Comparison of ENCODE assay signal across 7 cellular contexts in the genomic region with DNA sequence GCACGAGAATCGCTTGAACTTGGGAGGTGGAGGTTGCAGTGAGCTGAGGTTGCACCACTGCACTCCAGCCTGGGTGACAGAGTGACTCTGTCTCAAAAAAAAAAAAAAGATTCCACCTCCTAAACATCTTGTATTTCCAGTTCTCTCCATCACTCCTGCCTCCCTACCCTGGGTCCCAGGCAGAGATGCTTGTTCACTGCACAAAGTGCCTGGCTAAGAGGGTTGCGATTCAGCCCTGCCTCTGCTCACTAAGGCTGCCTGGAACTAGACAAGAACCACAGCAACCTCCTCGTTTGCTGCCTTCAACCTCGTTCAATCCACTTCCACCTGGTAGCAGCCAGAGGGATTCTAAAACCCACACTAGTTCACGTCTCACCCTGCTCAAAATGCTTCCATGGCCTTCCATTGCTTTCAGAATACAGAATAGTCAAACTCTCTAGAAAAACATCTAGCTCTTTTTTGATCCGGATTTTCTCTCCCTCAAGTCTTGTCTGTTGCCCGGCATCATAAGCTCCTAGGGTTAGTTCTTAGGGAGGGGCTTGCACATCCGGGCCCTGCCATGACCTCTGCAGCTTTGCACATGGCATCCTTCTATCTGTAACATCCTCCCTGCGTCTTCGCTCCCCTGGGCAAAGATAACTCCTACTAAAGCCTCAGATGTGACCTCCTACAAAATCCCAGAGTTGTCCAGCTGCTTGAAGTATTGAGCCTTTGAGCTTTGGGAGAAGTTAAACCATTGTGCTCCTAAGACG. TPM values are rescaled to one million over a fixed set of nuclear protein-coding genes. Genes with fewer than 3 reads are reported as not detected.
DNase-seq lines count a peak whose midpoint lies in the region; ATAC-seq and TF ChIP-seq lines count a peak whose summit lies in the region.

No MANE protein-coding gene starts in this region.

- TF ChIP-seq POLR2A in HCT116 (IDR thresholded peaks at IDR 0.05; ENCODE audit: borderline replicate concordance, extremely low read depth, insufficient read depth, insufficient read length): no peak

- H3K27me3 ChIP-seq in Caco-2 (replicated peaks; ENCODE audit: control insufficient read depth, insufficient read depth, low read length) (no peaks in the 10 kb centered on the region), HCT116 (ENCODE audit: insufficient read depth, low read length) (no peaks in the 10 kb centered on the region)
- H3K27me3 ChIP-seq in effector memory CD4-positive, alpha-beta T cell (replicated peaks; ENCODE audit: control insufficient read depth, insufficient read depth, low read length, poor library complexity, severe bottlenecking): no peaks in the 10 kb centered on the region

- no peaks in the 10 kb centered on the region for H3K36me3 ChIP-seq in Caco-2 (ENCODE audit: control insufficient read depth, insufficient read depth, low read length)
- peaks cover 14 to 32% of the 10 kb centered on the region in 2 experiments; a peak in 3 of 4 replicates for H3K36me3 ChIP-seq in HCT116 (ENCODE audit: control insufficient read depth in 1 of 2, insufficient read depth in 2 of 2, low read length in 2 of 2)
- H3K36me3 ChIP-seq in effector memory CD4-positive, alpha-beta T cell (ENCODE audit: control insufficient read depth, insufficient read depth, low read length): no peaks in the 10 kb centered on the region

- H3K9me2 ChIP-seq in HCT116 (ENCODE audit: insufficient read depth): no peaks in the 10 kb centered on the region

- peak overlapping the region; percentile 99 for H3K4me2 ChIP-seq in HCT116 (ENCODE audit: low read length)

- H3K4me3 ChIP-seq in Caco-2 (ENCODE audit: low read depth, low read length): peak overlapping the region; percentile 0; the same call in 1 of the 2 replicates
- peak overlapping the region; percentile 83 to 90 for H3K4me3 ChIP-seq in HCT116 (replicated peaks in 1 of 2; ENCODE audit: low read depth in 1 of 2, low read length in 2 of 2)
- H3K4me3 ChIP-seq in effector memory CD4-positive, alpha-beta T cell (ENCODE audit: insufficient read depth, low read depth, low read length, poor library complexity, severe bottlenecking): no peak overlapping the region

- ATAC-seq in HCT116 (no peak), GM21515 (IDR thresholded peaks at IDR 0.05; ENCODE audit: unreplicated experiment) (no peak), HG02623 (IDR thresholded peaks at IDR 0.05; ENCODE audit: unreplicated experiment) (no peak)

- H2AFZ ChIP-seq in HCT116 (ENCODE audit: low read depth, low read length, poor library complexity, severe bottlenecking): no peak overlapping the region

- DNase-seq in Caco-2: no peak
- DNase-seq in HCT116 (ENCODE audit: low read depth, low spot score): no peak
- DNase-seq in activated CD4-positive, alpha-beta memory T cell treated with anti-CD3 and anti-CD28 coated beads, Interleukin-2, amount 10 ng/mL, durations not matched to agents 7 days and 5 days: no peak
- DNase-seq in mesothelial cell of epicardium (ENCODE audit: low spot score in 2 of 2, unreplicated experiment in 2 of 2): no peak
- DNase-seq in effector memory CD4-positive, alpha-beta T cell: no peak

- peak overlapping the region; percentile 79 for H3K4me3 Mint-ChIP-seq in Caco-2 (ENCODE audit: unreplicated experiment)
- H3K4me3 Mint-ChIP-seq in activated CD4-positive, alpha-beta memory T cell treated with anti-CD3 and anti-CD28 coated beads, Interleukin-2, amount 10 ng/mL, durations not matched to agents 7 days and 5 days: peak overlapping the region; percentile 89
- peak overlapping the region; percentile 69 for H3K4me3 Mint-ChIP-seq in mesothelial cell of epicardium

- peak overlapping the region; percentile 93 for H3K27ac Mint-ChIP-seq in Caco-2 (ENCODE audit: unreplicated experiment)
- H3K27ac Mint-ChIP-seq in activated CD4-positive, alpha-beta memory T cell treated with anti-CD3 and anti-CD28 coated beads, Interleukin-2, amount 10 ng/mL, durations not matched to agents 7 days and 5 days: peak overlapping the region; percentile 34
- H3K27ac Mint-ChIP-seq in mesothelial cell of epicardium: peak overlapping the region; percentile 0

- TF ChIP-seq CTCF in Caco-2 (IDR thresholded peaks at IDR 0.05; ENCODE audit: insufficient read depth in 1 of 2, low read depth in 1 of 2, low read length in 1 of 2, severe bottlenecking in 1 of 2, unreplicated experiment in 1 of 2) (no peak), HCT116 (IDR thresholded peaks at IDR 0.05 in 2 of 3, conservative IDR thresholded peaks at IDR 0.05 in 1 of 3; ENCODE audit: borderline replicate concordance in 1 of 3, insufficient read depth in 1 of 3, low read depth in 2 of 3, low read length in 2 of 3) (no peak), mesothelial cell of epicardium (IDR thresholded peaks at IDR 0.05; ENCODE audit: unreplicated experiment) (no peak)

- RAD21 ChIA-PET in HCT116 (lab: Charles Lee; ENCODE audit: low non-redundant PET in 1 of 2, low total read pairs in 2 of 2, uncharacterized antibody in 2 of 2, unreplicated experiment in 2 of 2): interaction anchor here in 1 of 2 experiments (0.7 kb wide), 1 partner anchor 22 kb away, joined by 3 read pairs; no protein-coding TSS in a partner anchor

- H3K27ac ChIP-seq in HCT116 (ENCODE audit: low read depth, low read length): peak overlapping the region; percentile 54
- H3K27ac ChIP-seq in effector memory CD4-positive, alpha-beta T cell (ENCODE audit: insufficient read depth, low read length, poor library complexity, severe bottlenecking): no peak overlapping the region

- H3K79me2 ChIP-seq in HCT116 (ENCODE audit: insufficient read depth, low read length): peaks cover 40% of the 10 kb centered on the region

- no peaks in the 10 kb centered on the region for H4K20me1 ChIP-seq in HCT116 (ENCODE audit: insufficient read depth)

- H3K9ac ChIP-seq in HCT116 (ENCODE audit: low read length): peak overlapping the region; percentile 99

- no peaks in the 10 kb centered on the region for H3K9me3 Mint-ChIP-seq in Caco-2 (ENCODE audit: unreplicated experiment)
- no peaks in the 10 kb centered on the region for H3K9me3 Mint-ChIP-seq in activated CD4-positive, alpha-beta memory T cell treated with anti-CD3 and anti-CD28 coated beads, Interleukin-2, amount 10 ng/mL, durations not matched to agents 7 days and 5 days
- no peaks in the 10 kb centered on the region for H3K9me3 Mint-ChIP-seq in mesothelial cell of epicardium

- CTCF ChIA-PET in Caco-2 (lab: Charles Lee) (interaction anchor here (2.5 kb wide), 1 partner anchor 22 kb away, joined by 28 read pairs; no protein-coding TSS in a partner anchor), HCT116 (lab: Charles Lee) (interaction anchor here (0.7 kb wide), 1 partner anchor 22 kb away, joined by 3 read pairs; no protein-coding TSS in a partner anchor)
- CTCF ChIA-PET in activated CD4-positive, alpha-beta memory T cell treated with anti-CD3 and anti-CD28 coated beads, Interleukin-2, amount 10 ng/mL, durations not matched to agents 7 days and 5 days (lab: Charles Lee): interaction anchor here (0.9 to 4.3 kb wide), 6 partner anchors 8 to 99 kb away, joined by 3 to 30 read pairs (median 5); no protein-coding TSS in a partner anchor

- intact Hi-C loops in Caco-2 (cut with micrococcal nuclease; ENCODE audit: unreplicated experiment) (loop anchor here (10.0 kb wide), 1 partner anchor 78 kb away; a partner anchor contains a TSS), HCT116 (cut with micrococcal nuclease) (loop anchor here (10.0 kb wide), 2 partner anchors 458 to 538 kb away; a partner anchor contains a TSS)

- H3K4me1 Mint-ChIP-seq in Caco-2 (ENCODE audit: low read depth, unreplicated experiment) (peaks cover 22% of the 10 kb centered on the region), mesothelial cell of epicardium (peaks cover 24% of the 10 kb centered on the region)
- H3K4me1 Mint-ChIP-seq in activated CD4-positive, alpha-beta memory T cell treated with anti-CD3 and anti-CD28 coated beads, Interleukin-2, amount 10 ng/mL, durations not matched to agents 7 days and 5 days: peaks cover 50% of the 10 kb centered on the region

- no peaks in the 10 kb centered on the region for H3K27me3 Mint-ChIP-seq in Caco-2 (ENCODE audit: insufficient read depth, unreplicated experiment)
- no peaks in the 10 kb centered on the region for H3K27me3 Mint-ChIP-seq in activated CD4-positive, alpha-beta memory T cell treated with anti-CD3 and anti-CD28 coated beads, Interleukin-2, amount 10 ng/mL, durations not matched to agents 7 days and 5 days
- H3K27me3 Mint-ChIP-seq in mesothelial cell of epicardium (ENCODE audit: low read depth): no peaks in the 10 kb centered on the region

- POLR2A ChIA-PET in Caco-2 (lab: Charles Lee): interaction anchor here (0.6 to 1.5 kb wide), 5 partner anchors 8 to 232 kb away, joined by 3 to 11 read pairs (median 6); no protein-coding TSS in a partner anchor
- POLR2A ChIA-PET in HCT116 (lab: Charles Lee): interaction anchor here (0.6 to 1.0 kb wide), 2 partner anchors 12 to 527 kb away, joined by 3 read pairs; a partner anchor contains a TSS
- POLR2A ChIA-PET in activated CD4-positive, alpha-beta memory T cell treated with anti-CD3 and anti-CD28 coated beads, Interleukin-2, amount 10 ng/mL, durations not matched to agents 7 days and 5 days (lab: Charles Lee): interaction anchor here (1.0 to 4.6 kb wide), 11 partner anchors 8 to 527 kb away, joined by 3 to 49 read pairs (median 11); a partner anchor contains a TSS

- no peak for TF ChIP-seq RAD21 in HCT116 (IDR thresholded peaks at IDR 0.05; ENCODE audit: low read depth)

- H3K4me1 ChIP-seq in Caco-2 (no peaks in the 10 kb centered on the region), HCT116 (ENCODE audit: control insufficient read depth in 1 of 2, insufficient read depth in 2 of 2, low read length in 2 of 2) (peaks cover 14 to 25% of the 10 kb centered on the region in 2 experiments)
- peaks cover 8% of the 10 kb centered on the region for H3K4me1 ChIP-seq in effector memory CD4-positive, alpha-beta T cell (ENCODE audit: control insufficient read depth, insufficient read depth, low read length, poor library complexity, severe bottlenecking)

- H3K9me3 ChIP-seq in Caco-2 (no peaks in the 10 kb centered on the region), HCT116 (ENCODE audit: control insufficient read depth in 1 of 2, insufficient read depth in 1 of 2, low read depth in 1 of 2, low read length in 2 of 2) (no peaks in the 10 kb centered on the region)
- H3K9me3 ChIP-seq in effector memory CD4-positive, alpha-beta T cell (ENCODE audit: control insufficient read depth, low read length): no peaks in the 10 kb centered on the region

- H3K36me3 Mint-ChIP-seq in Caco-2 (ENCODE audit: insufficient read depth, unreplicated experiment) (peaks cover 49% of the 10 kb centered on the region), mesothelial cell of epicardium (peaks cover 11% of the 10 kb centered on the region)
- peaks cover 29% of the 10 kb centered on the region for H3K36me3 Mint-ChIP-seq in activated CD4-positive, alpha-beta memory T cell treated with anti-CD3 and anti-CD28 coated beads, Interleukin-2, amount 10 ng/mL, durations not matched to agents 7 days and 5 days (ENCODE audit: low read depth)

- BruUV-seq in Caco-2 (replicated peaks; lab: Mats Ljungman, UMichigan) (TSS peak; percentile 72), HCT116 (replicated peaks; lab: Mats Ljungman, UMichigan) (TSS peak; percentile 82)

RNA-seq across cellular contexts. Expression of a gene that starts 1.0 kb away (rescaled TPM):
- total RNA-seq in Caco-2 (2022) (127 and 134 TPM in 2 replicates), HCT116 (2021; ENCODE audit: unreplicated experiment) (145 TPM), mesothelial cell of epicardium (55.2 to 59.1 TPM (median 58.7 TPM) in 3 replicates)
- 88.8 and 90.6 TPM in 2 replicates for polyA plus RNA-seq in HCT116 (2012)
- 100 to 1,000 TPM; 117 to 123 TPM for total RNA-seq in activated CD4-positive, alpha-beta memory T cell treated with anti-CD3 and anti-CD28 coated beads, Interleukin-2, amount 10 ng/mL, durations not matched to agents 7 days and 5 days

RNA-seq across cellular contexts. Expression of a gene that starts 6.7 kb away (rescaled TPM):
- total RNA-seq in Caco-2 (2022) (34.5 and 36.8 TPM in 2 replicates), HCT116 (2021; ENCODE audit: unreplicated experiment) (35.1 TPM), mesothelial cell of epicardium (37.2 to 39.0 TPM (median 37.2 TPM) in 3 replicates)
- 31.4 and 31.8 TPM in 2 replicates for polyA plus RNA-seq in HCT116 (2012)
- 10 to 100 TPM; 22.6 to 23.3 TPM for total RNA-seq in activated CD4-positive, alpha-beta memory T cell treated with anti-CD3 and anti-CD28 coated beads, Interleukin-2, amount 10 ng/mL, durations not matched to agents 7 days and 5 days

RNA-seq across cellular contexts. Expression of a gene that starts 31.8 kb away (rescaled TPM):
- total RNA-seq in Caco-2 (2022) (39.1 and 43.0 TPM in 2 replicates), HCT116 (2021; ENCODE audit: unreplicated experiment) (5.7 TPM), mesothelial cell of epicardium (25.5 to 29.7 TPM (median 27.1 TPM) in 3 replicates)
- polyA plus RNA-seq in HCT116 (2012): 4.4 and 5.2 TPM in 2 replicates
- 1 to 10 TPM in 1 of 2 experiments, under 1 TPM in 1; 0.95 to 1.1 TPM for total RNA-seq in activated CD4-positive, alpha-beta memory T cell treated with anti-CD3 and anti-CD28 coated beads, Interleukin-2, amount 10 ng/mL, durations not matched to agents 7 days and 5 days

Comparison
In these comparisons a context has a peak if more than half of its experiments do, and no peak if none do; other contexts are left out.
1. H3K27ac Mint-ChIP-seq: peak in every context shown above with its lines; median percentile 93 in Caco-2; 34 in activated CD4-positive, alpha-beta memory T cell treated with anti-CD3 and anti-CD28 coated beads, Interleukin-2, amount 10 ng/mL, durations not matched to agents 7 days and 5 days; 0 in mesothelial cell of epicardium.